ENCODE assay signal across 14 cellular contexts in genomic region chr6:1901556-1901955, GRCh38.
DNase-seq lines count a peak whose midpoint lies in the region; ATAC-seq, FAIRE-seq and TF ChIP-seq lines count a peak whose summit lies in the region.
"Had no signal": no experiment of that assay in that cellular context is flagged by ENCODE, and none has a peak within 500 bp of the region (broad histone marks: within the 10 kb centered on the region; RNA-seq: fewer than 3 reads in every experiment).

No MANE protein-coding gene starts in this region.

- WGBS in GM12878 (ENCODE audit: insufficient coverage, insufficient replicate concordance, low lambda C conversion rate, missing lambda C conversion rate): 47% methylated on average over 1 of the region's 1 CpG

- no TSS peak for BruUV-seq in GM12878 (replicated peaks; lab: Mats Ljungman, UMichigan)

- peaks cover 4% of the 10 kb centered on the region for H3K36me3 Mint-ChIP-seq in activated naive CD8-positive, alpha-beta T cell treated with anti-CD3 and anti-CD28 coated beads, Interleukin-2, amount 50 U/mL, for 24 hours (ENCODE audit: low read depth)
- no peaks in the 10 kb centered on the region for H3K36me3 Mint-ChIP-seq in activated naive CD8-positive, alpha-beta T cell treated with anti-CD3 and anti-CD28 coated beads for 36 hours

- H3K27ac Mint-ChIP-seq in activated naive CD8-positive, alpha-beta T cell treated with anti-CD3 and anti-CD28 coated beads, Interleukin-2, amount 50 U/mL, for 24 hours: no peak overlapping the region
- no peak overlapping the region for H3K27ac Mint-ChIP-seq in activated naive CD8-positive, alpha-beta T cell treated with anti-CD3 and anti-CD28 coated beads for 36 hours

- no peak overlapping the region for H3K27ac ChIP-seq in GM12878 (ENCODE audit: control insufficient read depth, insufficient read depth)

- no peak for TF ChIP-seq EP300 in GM12878 (IDR thresholded peaks at IDR 0.05; ENCODE audit: borderline replicate concordance in 1 of 2, control insufficient read depth in 1 of 2, low read depth in 2 of 2, low read length in 2 of 2)

- FAIRE-seq in GM12878 (lab: Jason Lieb, UNC): no peak

- RAD21 ChIA-PET in GM12878 (lab: Charles Lee; ENCODE audit: unreplicated experiment): no interaction called here

- H3K36me3 ChIP-seq in GM12878 (ENCODE audit: control insufficient read depth in 2 of 2, insufficient read depth in 2 of 2, low read length in 1 of 2): no peaks in the 10 kb centered on the region
- no peaks in the 10 kb centered on the region for H3K36me3 ChIP-seq in MG63

- POLR2A ChIA-PET in GM12878 (lab: Charles Lee): no interaction called here

- H3K9ac ChIP-seq in GM12878 (ENCODE audit: control insufficient read depth, insufficient read depth, low read length): no peak overlapping the region

- no peak overlapping the region for H2AFZ ChIP-seq in GM12878 (ENCODE audit: control insufficient read depth, low read depth, low read length)

- ATAC-seq in activated naive CD8-positive, alpha-beta T cell treated with anti-CD3 and anti-CD28 coated beads, Interleukin-2, amount 50 U/mL, for 24 hours: peak; percentile 90
- no peak for ATAC-seq in GM12878
- ATAC-seq in GM19035 (IDR thresholded peaks at IDR 0.05; ENCODE audit: unreplicated experiment): no peak

- DNase-seq in activated naive CD8-positive, alpha-beta T cell treated with anti-CD3 and anti-CD28 coated beads, Interleukin-2, amount 50 U/mL, for 24 hours: no peak
- DNase-seq in activated naive CD8-positive, alpha-beta T cell treated with anti-CD3 and anti-CD28 coated beads for 36 hours: no peak
- DNase-seq in GM12878 (ENCODE audit: low read depth, low spot score): no peak
- DNase-seq in iris pigment epithelial cell (ENCODE audit: low read depth): peak; percentile 36
- DNase-seq in GF-D8 (lab: John Stamatoyannopoulos, UW): no peak
- no peak for DNase-seq in MG63
- DNase-seq in stimulated activated CD4-positive, alpha-beta T cell treated with anti-CD3 and anti-CD28 coated beads, Interleukin-2, amount 100 ng/mL, for 48 hours: no peak
- DNase-seq: amygdala; effector CD4-positive, alpha-beta T cell; H7; hypothalamus; NCI-H1417; NCI-H524 had no signal

- CTCF ChIA-PET in GM12878 (lab: Yijun Ruan, JAX): no interaction called here

- no peaks in the 10 kb centered on the region for H3K9me3 Mint-ChIP-seq in activated naive CD8-positive, alpha-beta T cell treated with anti-CD3 and anti-CD28 coated beads, Interleukin-2, amount 50 U/mL, for 24 hours
- no peaks in the 10 kb centered on the region for H3K9me3 Mint-ChIP-seq in activated naive CD8-positive, alpha-beta T cell treated with anti-CD3 and anti-CD28 coated beads for 36 hours

- intact Hi-C loops in GM12878 (cut with micrococcal nuclease; ENCODE audit: unreplicated experiment): no loop called here

- in situ Hi-C loops in GM12878 (cut with MboI): no loop called here

- no peaks in the 10 kb centered on the region for H3K27me3 ChIP-seq in GM12878 (replicated peaks in 1 of 2; ENCODE audit: control insufficient read depth in 2 of 2, insufficient read depth in 2 of 2, low read length in 1 of 2)
- no peaks in the 10 kb centered on the region for H3K27me3 ChIP-seq in MG63

- no peaks in the 10 kb centered on the region for H3K4me1 ChIP-seq in GM12878 (ENCODE audit: control insufficient read depth, insufficient read depth, low read length)

- no peaks in the 10 kb centered on the region for H3K79me2 ChIP-seq in GM12878 (ENCODE audit: control insufficient read depth, insufficient read depth, low read length)

- SMC1A ChIA-PET in GM12878 (lab: Charles Lee; ENCODE audit: uncharacterized antibody, unreplicated experiment): no interaction called here

- no peak overlapping the region for H3K4me3 Mint-ChIP-seq in activated naive CD8-positive, alpha-beta T cell treated with anti-CD3 and anti-CD28 coated beads, Interleukin-2, amount 50 U/mL, for 24 hours
- no peak overlapping the region for H3K4me3 Mint-ChIP-seq in activated naive CD8-positive, alpha-beta T cell treated with anti-CD3 and anti-CD28 coated beads for 36 hours

- TF ChIP-seq POLR2A in GM12878 (IDR thresholded peaks at IDR 0.05; ENCODE audit: low read depth, low read length): no peak

- H3K27me3 Mint-ChIP-seq in activated naive CD8-positive, alpha-beta T cell treated with anti-CD3 and anti-CD28 coated beads, Interleukin-2, amount 50 U/mL, for 24 hours: no peaks in the 10 kb centered on the region
- H3K27me3 Mint-ChIP-seq in activated naive CD8-positive, alpha-beta T cell treated with anti-CD3 and anti-CD28 coated beads for 36 hours: no peaks in the 10 kb centered on the region

- H3K4me2 ChIP-seq in GM12878 (ENCODE audit: control insufficient read depth, insufficient read depth): no peak overlapping the region

- H3K4me3 ChIP-seq in GM12878: no peak overlapping the region
- H3K4me3 ChIP-seq in MG63: no peak overlapping the region

- no peak for TF ChIP-seq CTCF in GM12878 (IDR thresholded peaks at IDR 0.05 in 2 of 3, conservative IDR thresholded peaks at IDR 0.05 in 1 of 3; ENCODE audit: control insufficient read depth in 2 of 3, extremely low read depth in 1 of 3, insufficient read depth in 1 of 3, low read depth in 3 of 3, low read length in 3 of 3)

- H3K9me3 ChIP-seq in GM12878 (replicated peaks; ENCODE audit: control insufficient read depth, insufficient read depth, low read length) (no peaks in the 10 kb centered on the region), MG63 (no peaks in the 10 kb centered on the region)

- TF ChIP-seq RAD21 in GM12878 (IDR thresholded peaks at IDR 0.05; ENCODE audit: insufficient read depth, low read depth, low read length): no peak

- H3K4me1 Mint-ChIP-seq in activated naive CD8-positive, alpha-beta T cell treated with anti-CD3 and anti-CD28 coated beads, Interleukin-2, amount 50 U/mL, for 24 hours: no peaks in the 10 kb centered on the region
- peaks cover 2% of the 10 kb centered on the region for H3K4me1 Mint-ChIP-seq in activated naive CD8-positive, alpha-beta T cell treated with anti-CD3 and anti-CD28 coated beads for 36 hours

- no peaks in the 10 kb centered on the region for H4K20me1 ChIP-seq in GM12878 (ENCODE audit: control insufficient read depth, insufficient read depth)

TF ChIP-seq in GM12878, 131 proteins besides CTCF, POLR2A, EP300 and RAD21:
- TF ChIP-seq MTA3 (IDR thresholded peaks at IDR 0.05; ENCODE audit: borderline replicate concordance, low read length) (no peak), JUNB (IDR thresholded peaks at IDR 0.05) (0 out of 2 replicates have a peak, but pooled peaks have one; percentile 6)
